In the genomic region with DNA sequence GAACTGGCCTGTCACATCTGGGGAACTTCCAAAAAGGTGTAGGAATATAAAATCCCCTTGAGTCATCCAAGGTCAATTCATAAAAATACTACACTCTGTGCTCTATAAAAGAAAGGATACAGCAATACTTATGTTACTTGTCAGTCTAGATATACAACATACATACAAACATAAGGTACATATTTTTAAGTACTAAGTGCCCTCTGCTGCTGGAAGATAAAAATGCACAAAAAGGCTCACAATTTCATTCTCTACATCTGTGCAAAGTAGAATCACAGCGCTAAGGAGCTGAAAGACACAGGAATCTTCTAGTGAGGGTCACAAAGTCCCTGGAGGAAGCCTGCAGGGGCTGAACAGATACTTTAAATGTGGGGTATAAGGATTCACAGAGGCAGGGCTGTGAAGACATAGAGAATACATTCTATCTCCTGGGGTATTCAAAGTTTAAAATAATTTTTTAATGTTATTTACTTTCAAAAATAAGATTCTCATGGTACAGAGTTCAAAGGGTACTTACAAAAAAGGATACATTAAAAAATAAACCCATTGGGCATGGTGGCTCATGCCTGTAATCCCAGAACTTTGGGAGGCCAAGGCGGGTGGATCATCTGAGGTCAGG, we compare ENCODE assay signal across 1 cellular context.
TF ChIP-seq lines count a peak whose summit lies in the region.

No MANE protein-coding gene starts in this region.

TF ChIP-seq in HepG2, 621 proteins besides CTCF, POLR2A, EP300 and RAD21:
- TF ChIP-seq ZSCAN9 (CRISPR knock-in tag; IDR thresholded peaks at IDR 0.05; ENCODE audit: borderline replicate concordance) (0 out of 2 replicates have a peak, but pooled peaks have one; percentile 29), STAG1 (CRISPR knock-in tag; IDR thresholded peaks at IDR 0.05) (peak; percentile 80), HOXA3 (CRISPR knock-in tag; IDR thresholded peaks at IDR 0.05) (no peak), SRSF9 (IDR thresholded peaks at IDR 0.05; ENCODE audit: borderline replicate concordance, insufficient read depth, low read depth, low read length, poor library complexity, severe bottlenecking) (no peak), SMC3 (IDR thresholded peaks at IDR 0.05; ENCODE audit: low read length) (peak; percentile 62)
- TF ChIP-seq, protein P1, sequence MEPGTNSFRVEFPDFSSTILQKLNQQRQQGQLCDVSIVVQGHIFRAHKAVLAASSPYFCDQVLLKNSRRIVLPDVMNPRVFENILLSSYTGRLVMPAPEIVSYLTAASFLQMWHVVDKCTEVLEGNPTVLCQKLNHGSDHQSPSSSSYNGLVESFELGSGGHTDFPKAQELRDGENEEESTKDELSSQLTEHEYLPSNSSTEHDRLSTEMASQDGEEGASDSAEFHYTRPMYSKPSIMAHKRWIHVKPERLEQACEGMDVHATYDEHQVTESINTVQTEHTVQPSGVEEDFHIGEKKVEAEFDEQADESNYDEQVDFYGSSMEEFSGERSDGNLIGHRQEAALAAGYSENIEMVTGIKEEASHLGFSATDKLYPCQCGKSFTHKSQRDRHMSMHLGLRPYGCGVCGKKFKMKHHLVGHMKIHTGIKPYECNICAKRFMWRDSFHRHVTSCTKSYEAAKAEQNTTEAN (CRISPR knock-in tag; conservative IDR thresholded peaks at IDR 0.05), result no peak
TF ChIP-seq in HepG2: peak in this region for 3.
